ENCODE assay signal across 1 cellular context in the genomic region with DNA sequence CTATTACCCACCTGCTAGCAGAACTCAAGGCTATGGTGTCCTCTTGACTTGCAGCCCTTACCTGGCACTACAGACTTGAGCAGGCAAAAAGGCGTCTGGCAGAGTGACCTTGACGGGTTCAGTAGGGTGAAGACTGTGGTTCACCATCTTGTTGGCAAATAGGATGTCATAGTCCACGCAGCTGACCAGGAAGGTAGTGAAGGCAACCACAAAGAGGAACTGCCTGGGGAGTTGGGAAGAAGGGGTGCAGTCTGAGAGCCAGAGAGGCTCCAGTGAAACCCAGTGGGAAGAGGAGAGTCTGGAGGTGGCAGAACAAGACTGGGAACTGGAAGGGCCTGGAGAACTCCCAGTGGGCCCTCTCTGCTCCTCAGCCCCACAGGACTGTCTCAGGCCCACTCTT.
TF ChIP-seq lines count a peak whose summit lies in the region.

No MANE protein-coding gene starts in this region.

TF ChIP-seq in HepG2, 621 proteins besides CTCF, POLR2A, EP300 and RAD21:
- TF ChIP-seq, protein P1, sequence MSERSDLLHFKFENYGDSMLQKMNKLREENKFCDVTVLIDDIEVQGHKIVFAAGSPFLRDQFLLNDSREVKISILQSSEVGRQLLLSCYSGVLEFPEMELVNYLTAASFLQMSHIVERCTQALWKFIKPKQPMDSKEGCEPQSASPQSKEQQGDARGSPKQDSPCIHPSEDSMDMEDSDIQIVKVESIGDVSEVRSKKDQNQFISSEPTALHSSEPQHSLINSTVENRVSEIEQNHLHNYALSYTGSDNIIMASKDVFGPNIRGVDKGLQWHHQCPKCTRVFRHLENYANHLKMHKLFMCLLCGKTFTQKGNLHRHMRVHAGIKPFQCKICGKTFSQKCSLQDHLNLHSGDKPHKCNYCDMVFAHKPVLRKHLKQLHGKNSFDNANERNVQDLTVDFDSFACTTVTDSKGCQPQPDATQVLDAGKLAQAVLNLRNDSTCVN (CRISPR knock-in tag; IDR thresholded peaks at IDR 0.05; ENCODE audit: borderline replicate concordance), result no peak
- TF ChIP-seq, protein P2, sequence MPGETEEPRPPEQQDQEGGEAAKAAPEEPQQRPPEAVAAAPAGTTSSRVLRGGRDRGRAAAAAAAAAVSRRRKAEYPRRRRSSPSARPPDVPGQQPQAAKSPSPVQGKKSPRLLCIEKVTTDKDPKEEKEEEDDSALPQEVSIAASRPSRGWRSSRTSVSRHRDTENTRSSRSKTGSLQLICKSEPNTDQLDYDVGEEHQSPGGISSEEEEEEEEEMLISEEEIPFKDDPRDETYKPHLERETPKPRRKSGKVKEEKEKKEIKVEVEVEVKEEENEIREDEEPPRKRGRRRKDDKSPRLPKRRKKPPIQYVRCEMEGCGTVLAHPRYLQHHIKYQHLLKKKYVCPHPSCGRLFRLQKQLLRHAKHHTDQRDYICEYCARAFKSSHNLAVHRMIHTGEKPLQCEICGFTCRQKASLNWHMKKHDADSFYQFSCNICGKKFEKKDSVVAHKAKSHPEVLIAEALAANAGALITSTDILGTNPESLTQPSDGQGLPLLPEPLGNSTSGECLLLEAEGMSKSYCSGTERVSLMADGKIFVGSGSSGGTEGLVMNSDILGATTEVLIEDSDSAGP (CRISPR knock-in tag; IDR thresholded peaks at IDR 0.05; ENCODE audit: borderline replicate concordance), result 0 out of 2 replicates have a peak, but pooled peaks have one; percentile 30
- TF ChIP-seq, protein P3, sequence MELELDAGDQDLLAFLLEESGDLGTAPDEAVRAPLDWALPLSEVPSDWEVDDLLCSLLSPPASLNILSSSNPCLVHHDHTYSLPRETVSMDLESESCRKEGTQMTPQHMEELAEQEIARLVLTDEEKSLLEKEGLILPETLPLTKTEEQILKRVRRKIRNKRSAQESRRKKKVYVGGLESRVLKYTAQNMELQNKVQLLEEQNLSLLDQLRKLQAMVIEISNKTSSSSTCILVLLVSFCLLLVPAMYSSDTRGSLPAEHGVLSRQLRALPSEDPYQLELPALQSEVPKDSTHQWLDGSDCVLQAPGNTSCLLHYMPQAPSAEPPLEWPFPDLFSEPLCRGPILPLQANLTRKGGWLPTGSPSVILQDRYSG (CRISPR knock-in tag; IDR thresholded peaks at IDR 0.05), result no peak
- TF ChIP-seq, protein P4, sequence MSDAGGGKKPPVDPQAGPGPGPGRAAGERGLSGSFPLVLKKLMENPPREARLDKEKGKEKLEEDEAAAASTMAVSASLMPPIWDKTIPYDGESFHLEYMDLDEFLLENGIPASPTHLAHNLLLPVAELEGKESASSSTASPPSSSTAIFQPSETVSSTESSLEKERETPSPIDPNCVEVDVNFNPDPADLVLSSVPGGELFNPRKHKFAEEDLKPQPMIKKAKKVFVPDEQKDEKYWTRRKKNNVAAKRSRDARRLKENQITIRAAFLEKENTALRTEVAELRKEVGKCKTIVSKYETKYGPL (CRISPR knock-in tag; IDR thresholded peaks at IDR 0.05), result no peak
- no peak for TF ChIP-seq ZBTB7A (CRISPR knock-in tag; IDR thresholded peaks at IDR 0.05)
